12 cellular contexts compared by ENCODE assay signal in genomic region chr11:68036141-68036716, GRCh38. TPM values are rescaled to one million over a fixed set of nuclear protein-coding genes. Genes with fewer than 3 reads are reported as not detected.
DNase-seq lines count a peak whose midpoint lies in the region; ATAC-seq and TF ChIP-seq lines count a peak whose summit lies in the region.
"Had no signal": no experiment of that assay in that cellular context is flagged by ENCODE, and none has a peak within 500 bp of the region (broad histone marks: within the 10 kb centered on the region; RNA-seq: fewer than 3 reads in every experiment).

No MANE protein-coding gene starts in this region.

- no peaks in the 10 kb centered on the region for H3K9me2 ChIP-seq in Loucy (replicated peaks; ENCODE audit: low read depth, low read length)
- no peaks in the 10 kb centered on the region for H3K9me2 ChIP-seq in PC-9 (ENCODE audit: insufficient read depth)

- intact Hi-C loops in PC-9 (cut with micrococcal nuclease; ENCODE audit: unreplicated experiment), result no loop called here

- no peak overlapping the region for H3K4me3 Mint-ChIP-seq in activated T-cell treated with anti-CD3 and anti-CD28 coated beads, Interleukin-2, amount 50 U/mL, for 72 hours
- H3K4me3 Mint-ChIP-seq: endodermal cell had no signal

- H3K9ac ChIP-seq in Loucy (ENCODE audit: low read depth, low read length, poor library complexity, severe bottlenecking) (peak overlapping the region; percentile 43), duodenal mucosa (ENCODE audit: low read depth in 1 of 2, low read length in 2 of 2) (peak overlapping the region; percentile 47 to 85)
- H3K9ac ChIP-seq: KMS-11 had no signal

- H3K79me2 ChIP-seq in Loucy (ENCODE audit: insufficient read depth, low read length) (peaks cover 27% of the 10 kb centered on the region), PC-9 (ENCODE audit: low read depth) (peaks cover 38% of the 10 kb centered on the region)

- H3K4me3 ChIP-seq in BE2C (ENCODE audit: low read depth, low read length), result no peak overlapping the region
- peak overlapping the region; percentile 10 for H3K4me3 ChIP-seq in Loucy (ENCODE audit: low read length, poor library complexity, severe bottlenecking)
- no peak overlapping the region for H3K4me3 ChIP-seq in duodenal mucosa (ENCODE audit: low read depth in 1 of 2, low read length in 2 of 2)
- peak overlapping the region; percentile 87 to 100 for H3K4me3 ChIP-seq in neutrophil (ENCODE audit: low read depth in 1 of 2, low read length in 1 of 2)
- no peak overlapping the region for H3K4me3 ChIP-seq in PC-9

- no peaks in the 10 kb centered on the region for H3K36me3 Mint-ChIP-seq in activated T-cell treated with anti-CD3 and anti-CD28 coated beads, Interleukin-2, amount 50 U/mL, for 72 hours (ENCODE audit: insufficient read depth in 2 of 2)

- H3K27ac ChIP-seq in duodenal mucosa (ENCODE audit: low read depth, low read length), result peak overlapping the region; percentile 73
- H3K27ac ChIP-seq in neutrophil, result peak overlapping the region; percentile 99
- no peak overlapping the region for H3K27ac ChIP-seq in PC-9
- H3K27ac ChIP-seq: KMS-11 had no signal

- no peaks in the 10 kb centered on the region for H3K9me3 Mint-ChIP-seq in activated T-cell treated with anti-CD3 and anti-CD28 coated beads, Interleukin-2, amount 50 U/mL, for 72 hours
- H3K9me3 Mint-ChIP-seq: endodermal cell had no signal

- H3K9me3 ChIP-seq in BE2C (no peaks in the 10 kb centered on the region), Loucy (ENCODE audit: insufficient read depth, low read depth, low read length) (no peaks in the 10 kb centered on the region), duodenal mucosa (ENCODE audit: control insufficient read depth in 1 of 2, low read length in 2 of 2) (no peaks in the 10 kb centered on the region), neutrophil (no peaks in the 10 kb centered on the region), PC-9 (ENCODE audit: insufficient read depth, low read depth) (no peaks in the 10 kb centered on the region)

- peaks cover 21% of the 10 kb centered on the region for H3K4me1 ChIP-seq in BE2C
- H3K4me1 ChIP-seq in Loucy (ENCODE audit: insufficient read depth, low read length, poor library complexity, severe bottlenecking), result peaks cover 44% of the 10 kb centered on the region
- peaks cover 35 to 56% of the 10 kb centered on the region in 2 donors for H3K4me1 ChIP-seq in duodenal mucosa (ENCODE audit: control insufficient read depth in 1 of 2, insufficient read depth in 2 of 2, low read length in 2 of 2)
- peaks cover 54 to 69% of the 10 kb centered on the region in 2 experiments for H3K4me1 ChIP-seq in neutrophil (ENCODE audit: control insufficient read depth in 1 of 2, insufficient read depth in 1 of 2, low read depth in 1 of 2, low read length in 1 of 2)
- H3K4me1 ChIP-seq in PC-9 (replicated peaks; ENCODE audit: insufficient read depth), result peaks cover 30% of the 10 kb centered on the region

- no peaks in the 10 kb centered on the region for H3K27me3 Mint-ChIP-seq in activated T-cell treated with anti-CD3 and anti-CD28 coated beads, Interleukin-2, amount 50 U/mL, for 72 hours (ENCODE audit: low read depth)

- H3F3A ChIP-seq in Loucy (ENCODE audit: low read depth) (peaks cover 3% of the 10 kb centered on the region; the same call in 1 of the 2 replicates), PC-9 (ENCODE audit: insufficient read depth, low read depth) (peaks cover 60% of the 10 kb centered on the region)

- CTCF ChIA-PET in PC-9 (lab: Charles Lee), result no interaction called here

- H3K27ac Mint-ChIP-seq in activated T-cell treated with anti-CD3 and anti-CD28 coated beads, Interleukin-2, amount 50 U/mL, for 72 hours, result no peak overlapping the region
- H3K27ac Mint-ChIP-seq: endodermal cell had no signal

- peaks cover 35% of the 10 kb centered on the region for H3K4me1 Mint-ChIP-seq in activated T-cell treated with anti-CD3 and anti-CD28 coated beads, Interleukin-2, amount 50 U/mL, for 72 hours (ENCODE audit: low read depth)

- no TSS peak for BruUV-seq in PC-9 (replicated peaks; lab: Mats Ljungman, UMichigan)

- H4K20me1 ChIP-seq in Loucy (ENCODE audit: insufficient read depth, low read length, poor library complexity, severe bottlenecking) (peaks cover 3% of the 10 kb centered on the region), PC-9 (ENCODE audit: insufficient read depth) (no peaks in the 10 kb centered on the region)

- H2AFZ ChIP-seq in Loucy (ENCODE audit: low read length) (no peak overlapping the region), PC-9 (no peak overlapping the region)

- TF ChIP-seq CTCF in BE2C (IDR thresholded peaks at IDR 0.05; ENCODE audit: low read depth, low read length), result no peak
- no peak for TF ChIP-seq CTCF in Loucy (conservative IDR thresholded peaks at IDR 0.05; ENCODE audit: low read length)
- TF ChIP-seq CTCF in neutrophil (IDR thresholded peaks at IDR 0.05), result no peak
- no peak for TF ChIP-seq CTCF in PC-9 (conservative IDR thresholded peaks at IDR 0.05)

- POLR2A ChIA-PET in PC-9 (lab: Charles Lee; ENCODE audit: unreplicated experiment), result no interaction called here

- ATAC-seq in GM21723 (IDR thresholded peaks at IDR 0.05; ENCODE audit: unreplicated experiment), result no peak
- no peak for ATAC-seq in activated T-cell treated with anti-CD3 and anti-CD28 coated beads, Interleukin-2, amount 50 U/mL, for 72 hours (replicated peaks in 1 of 2)

- DNase-seq in BE2C, result peak; percentile 18
- DNase-seq in PC-9, result no peak
- DNase-seq in activated T-cell treated with anti-CD3 and anti-CD28 coated beads, Interleukin-2, amount 50 U/mL, for 72 hours, result no peak
- DNase-seq in iPS-NIHi7 (ENCODE audit: extremely low spot score), result no peak
- DNase-seq: endodermal cell, NCI-H69, T-helper 9 cell had no signal

- H3K4me2 ChIP-seq in Loucy (ENCODE audit: low read depth, low read length, poor library complexity, severe bottlenecking) (peak overlapping the region; percentile 50), PC-9 (no peak overlapping the region)
- H3K4me2 ChIP-seq: KMS-11 had no signal

- H3K27me3 ChIP-seq in BE2C (no peaks in the 10 kb centered on the region), Loucy (ENCODE audit: insufficient read depth, low read length, poor library complexity, severe bottlenecking) (no peaks in the 10 kb centered on the region), duodenal mucosa (ENCODE audit: control insufficient read depth in 1 of 2, insufficient read depth in 2 of 2, low read length in 2 of 2) (no peaks in the 10 kb centered on the region), neutrophil (no peaks in the 10 kb centered on the region), PC-9 (ENCODE audit: insufficient read depth, low read depth) (no peaks in the 10 kb centered on the region)

- H3K36me3 ChIP-seq in BE2C, result peaks cover 11% of the 10 kb centered on the region
- H3K36me3 ChIP-seq in Loucy (ENCODE audit: insufficient read depth, low read length), result peaks cover 4% of the 10 kb centered on the region; the same call in 1 of the 2 replicates
- H3K36me3 ChIP-seq in duodenal mucosa (ENCODE audit: control insufficient read depth in 1 of 2, insufficient read depth in 2 of 2, low read length in 2 of 2), result peaks cover 20 to 27% of the 10 kb centered on the region in 2 donors
- peaks cover 8% of the 10 kb centered on the region for H3K36me3 ChIP-seq in neutrophil
- peaks cover 7% of the 10 kb centered on the region; the same call in 1 of the 2 replicates for H3K36me3 ChIP-seq in PC-9 (ENCODE audit: low read depth)

RNA-seq across cellular contexts. Expression of gene TCIRG1, which starts 2.6 kb away (rescaled TPM):
- polyA plus RNA-seq in BE2C (2012; ENCODE audit: insufficient read depth, insufficient read length, low read depth), result 58.1 TPM
- 125 and 175 TPM in 2 replicates for total RNA-seq in PC-9 (2021)
- total RNA-seq in activated T-cell treated with anti-CD3 and anti-CD28 coated beads, Interleukin-2, amount 50 U/mL, for 72 hours, result 100 to 1,000 TPM; 141 to 146 TPM

RNA-seq across cellular contexts. Expression of gene NDUFS8, which starts 5.7 kb away (rescaled TPM):
- polyA plus RNA-seq in BE2C (2012; ENCODE audit: insufficient read depth, insufficient read length, low read depth), result 610 TPM
- total RNA-seq in PC-9 (2021), result 270 and 275 TPM in 2 replicates
- 100 to 1,000 TPM; 128 to 129 TPM for total RNA-seq in activated T-cell treated with anti-CD3 and anti-CD28 coated beads, Interleukin-2, amount 50 U/mL, for 72 hours

RNA-seq across cellular contexts. Expression of gene ALDH3B1, which starts 26.1 kb away (rescaled TPM):
- polyA plus RNA-seq in BE2C (2012; ENCODE audit: insufficient read depth, insufficient read length, low read depth), result 1.1 TPM
- total RNA-seq in PC-9 (2021), result 98.1 and 104 TPM in 2 replicates
- total RNA-seq in activated T-cell treated with anti-CD3 and anti-CD28 coated beads, Interleukin-2, amount 50 U/mL, for 72 hours, result under 1 TPM; 0.10 to 0.16 TPM

RNA-seq across cellular contexts. Expression of gene UNC93B1, which starts 32.3 kb away (rescaled TPM):
- polyA plus RNA-seq in BE2C (2012; ENCODE audit: insufficient read depth, insufficient read length, low read depth), result 2.8 TPM
- 75.5 and 94.4 TPM in 2 replicates for total RNA-seq in PC-9 (2021)
- total RNA-seq in activated T-cell treated with anti-CD3 and anti-CD28 coated beads, Interleukin-2, amount 50 U/mL, for 72 hours, result 10 to 100 TPM in 1 of 2 donors, 1 to 10 TPM in 1; 8.0 to 16.7 TPM

Comparison
In these comparisons a context has a peak if more than half of its experiments do, and no peak if none do; other contexts are left out.
1. H3K4me3 ChIP-seq: peak in Loucy (single experiment) and neutrophil (2 of 2); none in BE2C (single experiment), duodenal mucosa (0 of 2) and PC-9 (single experiment).
2. RNA of gene ALDH3B1, which starts 26.1 kb away (total RNA-seq): 98.1 to 104 TPM in PC-9; 0.10 to 0.16 TPM in activated T-cell treated with anti-CD3 and anti-CD28 coated beads, Interleukin-2, amount 50 U/mL, for 72 hours; every median in the first group is over 10 times any median in the second.